31 cellular contexts compared by ENCODE assay signal in genomic region chr10:121930729-121931085, GRCh38. TPM values are rescaled to one million over a fixed set of nuclear protein-coding genes. Genes with fewer than 3 reads are reported as not detected.
A peak's percentile ranks its signal among the peaks of the same experiment; 100 is the strongest.
DNase-seq lines count a peak whose midpoint lies in the region; ATAC-seq, FAIRE-seq and TF ChIP-seq lines count a peak whose summit lies in the region.
"Had no signal": no experiment of that assay in that cellular context is flagged by ENCODE, and none has a peak within 500 bp of the region (broad histone marks: within the 10 kb centered on the region; RNA-seq: fewer than 3 reads in every experiment).

No MANE protein-coding gene starts in this region.

- H3K9me3 Mint-ChIP-seq in activated T-helper 1 cell treated with anti-CD3 and anti-CD28 coated beads, Interleukin-12 subunit alpha, Interleukin-12 subunit beta, Interleukin-2, Interleukin-4 antibody, amounts not matched to agents 30 ng/mL and 10 ng/mL and 1 ng/mL, durations not matched to agents 14 hours and 24 hours and 36 hours = no peaks in the 10 kb centered on the region
- no peaks in the 10 kb centered on the region for H3K9me3 Mint-ChIP-seq in naive thymus-derived CD8-positive, alpha-beta T cell
- no peaks in the 10 kb centered on the region for H3K9me3 Mint-ChIP-seq in activated T-helper 17 cell treated with anti-CD3 and anti-CD28 coated beads, Interleukin-2, amount 50 U/mL, for 72 hours
- H3K9me3 Mint-ChIP-seq: effector memory CD8-positive, alpha-beta T cell had no signal

- H3K27me3 Mint-ChIP-seq in activated T-helper 1 cell treated with anti-CD3 and anti-CD28 coated beads, Interleukin-12 subunit alpha, Interleukin-12 subunit beta, Interleukin-2, Interleukin-4 antibody, amounts not matched to agents 30 ng/mL and 10 ng/mL and 1 ng/mL, durations not matched to agents 14 hours and 24 hours and 36 hours (ENCODE audit: insufficient read depth) = peaks cover 2% of the 10 kb centered on the region
- no peaks in the 10 kb centered on the region for H3K27me3 Mint-ChIP-seq in naive thymus-derived CD8-positive, alpha-beta T cell
- no peaks in the 10 kb centered on the region for H3K27me3 Mint-ChIP-seq in activated T-helper 17 cell treated with anti-CD3 and anti-CD28 coated beads, Interleukin-2, amount 50 U/mL, for 72 hours

- H3K4me2 ChIP-seq in HepG2 (ENCODE audit: low read depth, low read length) = peak overlapping the region; percentile 19; the same call in 1 of the 2 replicates

- no peak for TF ChIP-seq CTCF in HepG2 (CRISPR knock-in tag; IDR thresholded peaks at IDR 0.05)
- no peak for TF ChIP-seq CTCF in right lobe of liver (IDR thresholded peaks at IDR 0.05)
- TF ChIP-seq CTCF in lower lobe of right lung (IDR thresholded peaks at IDR 0.05) = no peak

- H3K9ac ChIP-seq in HepG2 (ENCODE audit: insufficient read depth, low read depth, low read length) = no peak overlapping the region

- no peak for FAIRE-seq in HepG2 (lab: Jason Lieb, UNC)
- FAIRE-seq: colon, frontal cortex, small intestine had no signal

- BruUV-seq in HepG2 (replicated peaks; lab: Mats Ljungman, UMichigan) = no TSS peak

- H3K9me3 ChIP-seq in HepG2 (ENCODE audit: low read length) (no peaks in the 10 kb centered on the region), right lobe of liver (no peaks in the 10 kb centered on the region), lower lobe of right lung (no peaks in the 10 kb centered on the region)
- H3K9me3 ChIP-seq: breast epithelium, esophagus squamous epithelium, SJCRH30 had no signal

- POLR2A ChIA-PET in HepG2 (lab: Yijun Ruan, JAX) = interaction anchor here (1.6 kb wide), 1 partner anchor 114 kb away, joined by 4 read pairs; no protein-coding TSS in a partner anchor
- POLR2A ChIA-PET in naive thymus-derived CD8-positive, alpha-beta T cell (lab: Charles Lee) = no interaction called here

- no peak for TF ChIP-seq RAD21 in HepG2 (CRISPR knock-in tag; IDR thresholded peaks at IDR 0.05)

- WGBS in HepG2 (ENCODE audit: low lambda C conversion rate) = 42% methylated on average over 4 of the region's 4 CpGs
- whole genome bisulfite sequencing in right lobe of liver (ENCODE audit: insufficient coverage, low coverage, low lambda C conversion rate, missing lambda C conversion rate) = 94% methylated on average over 4 of the region's 4 CpGs

- H4K20me1 ChIP-seq in HepG2 (ENCODE audit: insufficient read depth, low read length) = no peaks in the 10 kb centered on the region

- TF ChIP-seq EP300 in HepG2 (IDR thresholded peaks at IDR 0.05; ENCODE audit: low read depth in 2 of 2, low read length in 2 of 2) (peak in 1 of 2 experiments; percentile 45; a peak in 1 of 4 replicates), HepG2 (CRISPR knock-in tag; IDR thresholded peaks at IDR 0.05; ENCODE audit: borderline replicate concordance) (no peak)

- no peak overlapping the region for H3K27ac Mint-ChIP-seq in activated T-helper 1 cell treated with anti-CD3 and anti-CD28 coated beads, Interleukin-12 subunit alpha, Interleukin-12 subunit beta, Interleukin-2, Interleukin-4 antibody, amounts not matched to agents 30 ng/mL and 10 ng/mL and 1 ng/mL, durations not matched to agents 14 hours and 24 hours and 36 hours
- peak overlapping the region in 6 of 10 donors; percentile 4 to 91 (median 28) for H3K27ac Mint-ChIP-seq in naive thymus-derived CD8-positive, alpha-beta T cell
- no peak overlapping the region for H3K27ac Mint-ChIP-seq in activated T-helper 17 cell treated with anti-CD3 and anti-CD28 coated beads, Interleukin-2, amount 50 U/mL, for 72 hours

- peaks cover 28% of the 10 kb centered on the region for H3K79me2 ChIP-seq in HepG2 (ENCODE audit: insufficient read depth, low read length)

- TF ChIP-seq POLR2A in HepG2 (IDR thresholded peaks at IDR 0.05; ENCODE audit: insufficient read depth in 1 of 2, low read depth in 2 of 2, low read length in 2 of 2) (no peak), right lobe of liver (IDR thresholded peaks at IDR 0.05) (no peak)

- peaks cover 19% of the 10 kb centered on the region for H3K4me1 Mint-ChIP-seq in activated T-helper 1 cell treated with anti-CD3 and anti-CD28 coated beads, Interleukin-12 subunit alpha, Interleukin-12 subunit beta, Interleukin-2, Interleukin-4 antibody, amounts not matched to agents 30 ng/mL and 10 ng/mL and 1 ng/mL, durations not matched to agents 14 hours and 24 hours and 36 hours (ENCODE audit: low read depth)
- peaks cover 7 to 35% (median 30%) of the 10 kb centered on the region in 4 donors for H3K4me1 Mint-ChIP-seq in naive thymus-derived CD8-positive, alpha-beta T cell
- peaks cover 10% of the 10 kb centered on the region for H3K4me1 Mint-ChIP-seq in activated T-helper 17 cell treated with anti-CD3 and anti-CD28 coated beads, Interleukin-2, amount 50 U/mL, for 72 hours

- DNase-seq in HepG2 (ENCODE audit: low spot score) (no peak), right lobe of liver (no peak), lower lobe of right lung (no peak), DMS114 treated with DMSO at 0.1 percent for 48 hours (lab: John Stamatoyannopoulos, UW; ENCODE audit: unreplicated experiment) (no peak)
- no peak for DNase-seq in activated T-helper 1 cell treated with anti-CD3 and anti-CD28 coated beads, Interleukin-12 subunit alpha, Interleukin-12 subunit beta, Interleukin-2, Interleukin-4 antibody, amounts not matched to agents 30 ng/mL and 10 ng/mL and 1 ng/mL, durations not matched to agents 14 hours and 24 hours and 36 hours (ENCODE audit: low spot score)
- no peak for DNase-seq in naive thymus-derived CD8-positive, alpha-beta T cell
- DNase-seq: activated CD4-positive, alpha-beta T cell treated with anti-CD3 and anti-CD28 coated beads for 1 hour; activated CD8-positive, alpha-beta T cell treated with anti-CD3 and anti-CD28 coated beads, Interleukin-2, amount 10 ng/mL, durations not matched to agents 7 days and 5 days; activated naive CD4-positive, alpha-beta T cell; activated T-cell treated with anti-CD3 and anti-CD28 coated beads for 4 hours; C1 segment of cervical spinal cord; effector memory CD8-positive, alpha-beta T cell; esophagus squamous epithelium; hippocampal formation; KBM-7; left ventricle myocardium superior; NCI-H1436 treated with DMSO at 0.1 percent for 48 hours; NCI-H2107; NCI-H510A treated with DMSO at 0.1 percent for 48 hours; nucleus accumbens; PC-3; SJCRH30; small intestine; stimulated activated CD4-positive, alpha-beta T cell treated with anti-CD3 and anti-CD28 coated beads, Interleukin-1b, Interleukin-23, amount 100 ng/mL, for 48 hours had no signal

- H3K4me3 ChIP-seq in HepG2 (replicated peaks in 1 of 3; ENCODE audit: insufficient read depth in 1 of 3, low read depth in 2 of 3, low read length in 3 of 3) (no peak overlapping the region), right lobe of liver (no peak overlapping the region), lower lobe of right lung (no peak overlapping the region)
- H3K4me3 ChIP-seq: breast epithelium, esophagus squamous epithelium, SJCRH30 had no signal

- CTCF ChIA-PET in HepG2 (lab: Yijun Ruan, JAX; ENCODE audit: low intra/inter-chr PET ratio, low total read pairs) = no interaction called here

- H3K4me1 ChIP-seq in HepG2 (ENCODE audit: insufficient read depth, low read length) (peaks cover 68% of the 10 kb centered on the region), right lobe of liver (peaks cover 0 to 45% (median 8%) of the 10 kb centered on the region in 4 donors), lower lobe of right lung (peaks cover 17% of the 10 kb centered on the region)

- no peak overlapping the region for H2AFZ ChIP-seq in HepG2 (ENCODE audit: low read length)

- H3K27me3 ChIP-seq in HepG2 (ENCODE audit: control insufficient read depth in 1 of 2, insufficient read depth in 2 of 2, low read length in 2 of 2) (no peaks in the 10 kb centered on the region; a peak in 1 of 5 replicates), right lobe of liver (no peaks in the 10 kb centered on the region), lower lobe of right lung (ENCODE audit: low read depth) (no peaks in the 10 kb centered on the region)
- H3K27me3 ChIP-seq: breast epithelium, esophagus squamous epithelium, SJCRH30 had no signal

- no peaks in the 10 kb centered on the region for H3K36me3 ChIP-seq in HepG2 (replicated peaks in 1 of 2; ENCODE audit: control insufficient read depth in 1 of 2, insufficient read depth in 2 of 2, low read length in 2 of 2)
- H3K36me3 ChIP-seq in right lobe of liver = no peaks in the 10 kb centered on the region
- no peaks in the 10 kb centered on the region for H3K36me3 ChIP-seq in lower lobe of right lung
- H3K36me3 ChIP-seq: breast epithelium, esophagus squamous epithelium, SJCRH30 had no signal

- peaks cover 6% of the 10 kb centered on the region for H3K36me3 Mint-ChIP-seq in activated T-helper 1 cell treated with anti-CD3 and anti-CD28 coated beads, Interleukin-12 subunit alpha, Interleukin-12 subunit beta, Interleukin-2, Interleukin-4 antibody, amounts not matched to agents 30 ng/mL and 10 ng/mL and 1 ng/mL, durations not matched to agents 14 hours and 24 hours and 36 hours (ENCODE audit: low read depth)
- H3K36me3 Mint-ChIP-seq in naive thymus-derived CD8-positive, alpha-beta T cell = no peaks in the 10 kb centered on the region
- peaks cover 9% of the 10 kb centered on the region for H3K36me3 Mint-ChIP-seq in activated T-helper 17 cell treated with anti-CD3 and anti-CD28 coated beads, Interleukin-2, amount 50 U/mL, for 72 hours (ENCODE audit: low read depth)

- H3K27ac ChIP-seq in HepG2 (ENCODE audit: extremely low read length, insufficient read depth, low read length) (peak overlapping the region; percentile 95), right lobe of liver (no peak overlapping the region), lower lobe of right lung (no peak overlapping the region)
- H3K27ac ChIP-seq: SJCRH30 had no signal

- peak overlapping the region; percentile 52 for H3K4me3 Mint-ChIP-seq in activated T-helper 1 cell treated with anti-CD3 and anti-CD28 coated beads, Interleukin-12 subunit alpha, Interleukin-12 subunit beta, Interleukin-2, Interleukin-4 antibody, amounts not matched to agents 30 ng/mL and 10 ng/mL and 1 ng/mL, durations not matched to agents 14 hours and 24 hours and 36 hours
- H3K4me3 Mint-ChIP-seq in naive thymus-derived CD8-positive, alpha-beta T cell = peak overlapping the region in 1 of 10 donors; percentile 46
- H3K4me3 Mint-ChIP-seq in activated T-helper 17 cell treated with anti-CD3 and anti-CD28 coated beads, Interleukin-2, amount 50 U/mL, for 72 hours = no peak overlapping the region
- H3K4me3 Mint-ChIP-seq: activated CD8-positive, alpha-beta T cell treated with anti-CD3 and anti-CD28 coated beads, Interleukin-2, amount 10 ng/mL, durations not matched to agents 7 days and 5 days had no signal

- ATAC-seq in HepG2 = no peak
- ATAC-seq in right lobe of liver = no peak
- no peak for ATAC-seq in naive thymus-derived CD8-positive, alpha-beta T cell
- no peak for ATAC-seq in lower lobe of right lung
- no peak for ATAC-seq in activated T-helper 17 cell treated with anti-CD3 and anti-CD28 coated beads, Interleukin-2, amount 50 U/mL, for 72 hours (replicated peaks)
- no peak for ATAC-seq in HG03460 (IDR thresholded peaks at IDR 0.05; ENCODE audit: unreplicated experiment)
- ATAC-seq: activated CD8-positive, alpha-beta T cell treated with anti-CD3 and anti-CD28 coated beads, Interleukin-2, amount 10 ng/mL, durations not matched to agents 7 days and 5 days; effector memory CD8-positive, alpha-beta T cell; left ventricle myocardium superior; PC-3 had no signal

- intact Hi-C loops in HepG2 (cut with micrococcal nuclease; ENCODE audit: unreplicated experiment) = loop anchor here (2.0 kb wide), 1 partner anchor 44 kb away; the partner anchor contains the start of gene NSMCE4A
- intact Hi-C loops in right lobe of liver (cut with DNase I) = no loop called here
- intact Hi-C loops in activated T-helper 1 cell treated with anti-CD3 and anti-CD28 coated beads, Interleukin-12 subunit alpha, Interleukin-12 subunit beta, Interleukin-2, Interleukin-4 antibody, amounts not matched to agents 30 ng/mL and 10 ng/mL and 1 ng/mL, durations not matched to agents 14 hours and 24 hours and 36 hours (cut with micrococcal nuclease) = no loop called here
- intact Hi-C loops in lower lobe of right lung (cut with DNase I) = no loop called here

- in situ Hi-C loops in HepG2 (cut with HindIII; ENCODE audit: extremely low pct_ligation_motif_present, low pct_unique_long_range_greater_than_20kb) = no loop called here

RNA-seq across cellular contexts. Expression of gene ATE1, which starts 2.9 kb away (rescaled TPM):
- total RNA-seq in HepG2 (2016; rRNA removed; fragmentation: Illumina TruSeq; extraction: Trizol) (42.2 and 68.9 TPM in 2 replicates), right lobe of liver (10 to 100 TPM; 17.7 to 21.6 (median 19.9) TPM), lower lobe of right lung (26.0 TPM)
- 43.5 and 45.3 TPM in 2 replicates for total RNA-seq in HepG2 (2016; cell fraction: cytosol; rRNA removed; fragmentation: Illumina TruSeq; extraction: Trizol; ENCODE audit: low read depth)
- total RNA-seq in HepG2 (2016; cell fraction: insoluble cytoplasmic fraction; rRNA removed; fragmentation: Illumina TruSeq; extraction: Trizol) = 42.7 and 63.5 TPM in 2 replicates
- total RNA-seq in HepG2 (2016; cell fraction: membrane; rRNA removed; fragmentation: Illumina TruSeq; extraction: Trizol) = 36.0 and 39.2 TPM in 2 replicates
- total RNA-seq in HepG2 (2016; cell fraction: nucleus; rRNA removed; fragmentation: Illumina TruSeq; extraction: Trizol) = 47.7 and 50.6 TPM in 2 replicates
- 13.9 and 17.5 TPM in 2 replicates for polyA plus RNA-seq in HepG2 (2011; rRNA removed)
- polyA plus RNA-seq in HepG2 (2011; cell fraction: cytosol; rRNA removed) = 10.9 and 15.5 TPM in 2 replicates
- polyA plus RNA-seq in HepG2 (2011; cell fraction: nucleus; rRNA removed) = 8.0 and 12.0 TPM in 2 replicates
- 18.8 and 23.6 TPM in 2 replicates for polyA plus RNA-seq in HepG2 (2012)
- 1.3 and 1.5 TPM in 2 replicates for polyA plus RNA-seq in HepG2 (2016; cell fraction: cytosol; fragmentation: Illumina TruSeq; extraction: Trizol; ENCODE audit: low read depth)
- 40.1 and 45.1 TPM in 2 replicates for polyA plus RNA-seq in HepG2 (2016; cell fraction: insoluble cytoplasmic fraction; fragmentation: Illumina TruSeq; extraction: Trizol; ENCODE audit: low read depth)
- 5.8 and 7.3 TPM in 2 replicates for polyA plus RNA-seq in HepG2 (2016; cell fraction: membrane; fragmentation: Illumina TruSeq; extraction: Trizol; ENCODE audit: low read depth)
- polyA plus RNA-seq in HepG2 (2016; cell fraction: nucleus; fragmentation: Illumina TruSeq; extraction: Trizol; ENCODE audit: insufficient read depth, low read depth) = 24.1 and 26.2 TPM in 2 replicates
- polyA minus RNA-seq in HepG2 (2011; rRNA and poly(A)+ RNA removed; ENCODE audit: low replicate concordance) = 30.6 and 37.0 TPM in 2 replicates
- 46.1 and 56.6 TPM in 2 replicates for polyA minus RNA-seq in HepG2 (2011; cell fraction: cytosol; rRNA and poly(A)+ RNA removed)
- polyA minus RNA-seq in HepG2 (2011; cell fraction: nucleus; rRNA and poly(A)+ RNA removed) = 54.5 and 71.6 TPM in 2 replicates
- 37.5 and 40.2 TPM in 2 replicates for total RNA-seq in activated T-helper 1 cell treated with anti-CD3 and anti-CD28 coated beads, Interleukin-12 subunit alpha, Interleukin-12 subunit beta, Interleukin-2, Interleukin-4 antibody, amounts not matched to agents 30 ng/mL and 10 ng/mL and 1 ng/mL, durations not matched to agents 14 hours and 24 hours and 36 hours
- 10 to 100 TPM; 26.6 to 31.5 TPM for total RNA-seq in naive thymus-derived CD8-positive, alpha-beta T cell
- polyA plus RNA-seq in naive thymus-derived CD8-positive, alpha-beta T cell = 10 to 100 TPM; 19.1 to 24.5 (median 24.0) TPM
- total RNA-seq in activated T-helper 17 cell treated with anti-CD3 and anti-CD28 coated beads, Interleukin-2, amount 50 U/mL, for 72 hours = 10 to 100 TPM; 16.5 to 24.4 TPM

RNA-seq across cellular contexts. Expression of gene NSMCE4A, which starts 44.3 kb away (rescaled TPM):
- 91.6 and 108 TPM in 2 replicates for total RNA-seq in HepG2 (2016; rRNA removed; fragmentation: Illumina TruSeq; extraction: Trizol)
- 46.8 and 47.9 TPM in 2 replicates for total RNA-seq in HepG2 (2016; cell fraction: cytosol; rRNA removed; fragmentation: Illumina TruSeq; extraction: Trizol; ENCODE audit: low read depth)
- 95.7 and 113 TPM in 2 replicates for total RNA-seq in HepG2 (2016; cell fraction: insoluble cytoplasmic fraction; rRNA removed; fragmentation: Illumina TruSeq; extraction: Trizol)
- total RNA-seq in HepG2 (2016; cell fraction: membrane; rRNA removed; fragmentation: Illumina TruSeq; extraction: Trizol) = 58.2 and 62.5 TPM in 2 replicates
- 79.6 and 84.1 TPM in 2 replicates for total RNA-seq in HepG2 (2016; cell fraction: nucleus; rRNA removed; fragmentation: Illumina TruSeq; extraction: Trizol)
- 47.0 and 61.1 TPM in 2 replicates for polyA plus RNA-seq in HepG2 (2011; rRNA removed)
- polyA plus RNA-seq in HepG2 (2011; cell fraction: cytosol; rRNA removed) = 26.3 and 29.5 TPM in 2 replicates
- 120 and 126 TPM in 2 replicates for polyA plus RNA-seq in HepG2 (2011; cell fraction: nucleus; rRNA removed)
- 42.3 and 49.9 TPM in 2 replicates for polyA plus RNA-seq in HepG2 (2012)
- 42.9 and 45.9 TPM in 2 replicates for polyA plus RNA-seq in HepG2 (2016; cell fraction: cytosol; fragmentation: Illumina TruSeq; extraction: Trizol; ENCODE audit: low read depth)
- 98.9 and 108 TPM in 2 replicates for polyA plus RNA-seq in HepG2 (2016; cell fraction: insoluble cytoplasmic fraction; fragmentation: Illumina TruSeq; extraction: Trizol; ENCODE audit: low read depth)
- 44.9 and 47.4 TPM in 2 replicates for polyA plus RNA-seq in HepG2 (2016; cell fraction: membrane; fragmentation: Illumina TruSeq; extraction: Trizol; ENCODE audit: low read depth)
- 142 and 151 TPM in 2 replicates for polyA plus RNA-seq in HepG2 (2016; cell fraction: nucleus; fragmentation: Illumina TruSeq; extraction: Trizol; ENCODE audit: insufficient read depth, low read depth)
- 11.7 and 12.0 TPM in 2 replicates for polyA minus RNA-seq in HepG2 (2011; rRNA and poly(A)+ RNA removed; ENCODE audit: low replicate concordance)
- polyA minus RNA-seq in HepG2 (2011; cell fraction: cytosol; rRNA and poly(A)+ RNA removed) = 11.8 and 18.0 TPM in 2 replicates
- 56.8 and 59.3 TPM in 2 replicates for polyA minus RNA-seq in HepG2 (2011; cell fraction: nucleus; rRNA and poly(A)+ RNA removed)
- 10 to 100 TPM; 17.0 to 46.5 (median 30.6) TPM for total RNA-seq in right lobe of liver
- 77.2 and 79.1 TPM in 2 replicates for total RNA-seq in activated T-helper 1 cell treated with anti-CD3 and anti-CD28 coated beads, Interleukin-12 subunit alpha, Interleukin-12 subunit beta, Interleukin-2, Interleukin-4 antibody, amounts not matched to agents 30 ng/mL and 10 ng/mL and 1 ng/mL, durations not matched to agents 14 hours and 24 hours and 36 hours
- total RNA-seq in naive thymus-derived CD8-positive, alpha-beta T cell = 10 to 100 TPM; 89.4 to 94.0 TPM
- 10 to 100 TPM; 43.5 to 49.8 (median 46.7) TPM for polyA plus RNA-seq in naive thymus-derived CD8-positive, alpha-beta T cell
- total RNA-seq in lower lobe of right lung = 37.1 TPM
- 10 to 100 TPM; 26.4 to 49.7 TPM for total RNA-seq in activated T-helper 17 cell treated with anti-CD3 and anti-CD28 coated beads, Interleukin-2, amount 50 U/mL, for 72 hours

RNA-seq across cellular contexts. Expression of gene TACC2, which starts 58.3 kb away (rescaled TPM):
- 11.8 and 16.1 TPM in 2 replicates for total RNA-seq in HepG2 (2016; rRNA removed; fragmentation: Illumina TruSeq; extraction: Trizol)
- 3.0 and 3.6 TPM in 2 replicates for total RNA-seq in HepG2 (2016; cell fraction: cytosol; rRNA removed; fragmentation: Illumina TruSeq; extraction: Trizol; ENCODE audit: low read depth)
- total RNA-seq in HepG2 (2016; cell fraction: insoluble cytoplasmic fraction; rRNA removed; fragmentation: Illumina TruSeq; extraction: Trizol) = 11.8 and 16.2 TPM in 2 replicates
- 8.9 and 10.3 TPM in 2 replicates for total RNA-seq in HepG2 (2016; cell fraction: membrane; rRNA removed; fragmentation: Illumina TruSeq; extraction: Trizol)
- 23.8 and 25.0 TPM in 2 replicates for total RNA-seq in HepG2 (2016; cell fraction: nucleus; rRNA removed; fragmentation: Illumina TruSeq; extraction: Trizol)
- 15.3 and 16.0 TPM in 2 replicates for polyA plus RNA-seq in HepG2 (2011; rRNA removed)
- polyA plus RNA-seq in HepG2 (2011; cell fraction: cytosol; rRNA removed) = 7.6 and 10.9 TPM in 2 replicates
- 37.7 and 43.0 TPM in 2 replicates for polyA plus RNA-seq in HepG2 (2011; cell fraction: nucleus; rRNA removed)
- 21.9 and 23.8 TPM in 2 replicates for polyA plus RNA-seq in HepG2 (2012)
- 1.6 and 2.9 TPM in 2 replicates for polyA plus RNA-seq in HepG2 (2016; cell fraction: cytosol; fragmentation: Illumina TruSeq; extraction: Trizol; ENCODE audit: low read depth)
- polyA plus RNA-seq in HepG2 (2016; cell fraction: insoluble cytoplasmic fraction; fragmentation: Illumina TruSeq; extraction: Trizol; ENCODE audit: low read depth) = 24.0 and 27.9 TPM in 2 replicates
- 6.4 and 8.1 TPM in 2 replicates for polyA plus RNA-seq in HepG2 (2016; cell fraction: membrane; fragmentation: Illumina TruSeq; extraction: Trizol; ENCODE audit: low read depth)
- polyA plus RNA-seq in HepG2 (2016; cell fraction: nucleus; fragmentation: Illumina TruSeq; extraction: Trizol; ENCODE audit: insufficient read depth, low read depth) = 35.9 and 48.4 TPM in 2 replicates
- polyA minus RNA-seq in HepG2 (2011; rRNA and poly(A)+ RNA removed; ENCODE audit: low replicate concordance) = 10.4 and 18.0 TPM in 2 replicates
- 9.7 and 13.0 TPM in 2 replicates for polyA minus RNA-seq in HepG2 (2011; cell fraction: cytosol; rRNA and poly(A)+ RNA removed)
- 30.6 and 33.9 TPM in 2 replicates for polyA minus RNA-seq in HepG2 (2011; cell fraction: nucleus; rRNA and poly(A)+ RNA removed)
- 10 to 100 TPM; 16.2 to 21.1 (median 18.8) TPM for total RNA-seq in right lobe of liver
- not detected in 2 replicates for total RNA-seq in activated T-helper 1 cell treated with anti-CD3 and anti-CD28 coated beads, Interleukin-12 subunit alpha, Interleukin-12 subunit beta, Interleukin-2, Interleukin-4 antibody, amounts not matched to agents 30 ng/mL and 10 ng/mL and 1 ng/mL, durations not matched to agents 14 hours and 24 hours and 36 hours
- total RNA-seq in naive thymus-derived CD8-positive, alpha-beta T cell = not detected
- polyA plus RNA-seq in naive thymus-derived CD8-positive, alpha-beta T cell = not detected
- 141 TPM for total RNA-seq in lower lobe of right lung
- not detected for total RNA-seq in activated T-helper 17 cell treated with anti-CD3 and anti-CD28 coated beads, Interleukin-2, amount 50 U/mL, for 72 hours
- total RNA-seq: activated CD8-positive, alpha-beta T cell treated with anti-CD3 and anti-CD28 coated beads, Interleukin-2, amount 10 ng/mL, durations not matched to agents 7 days and 5 days; mononuclear cell; T-helper 1 cell treated with Interleukin-12 subunit alpha and Interleukin-12 subunit beta and Interleukin-4 antibody, amounts not matched to agents 30 ng/mL and 1 ng/mL, for 36 hours had no signal

Comparison
In these comparisons a context has a peak if more than half of its experiments do, and no peak if none do; other contexts are left out.
1. H3K27ac Mint-ChIP-seq: peak in naive thymus-derived CD8-positive, alpha-beta T cell (6 of 10); none in activated T-helper 1 cell treated with anti-CD3 and anti-CD28 coated beads, Interleukin-12 subunit alpha, Interleukin-12 subunit beta, Interleukin-2, Interleukin-4 antibody, amounts not matched to agents 30 ng/mL and 10 ng/mL and 1 ng/mL, durations not matched to agents 14 hours and 24 hours and 36 hours (single experiment) and activated T-helper 17 cell treated with anti-CD3 and anti-CD28 coated beads, Interleukin-2, amount 50 U/mL, for 72 hours (single experiment).